ENCODE assay signal across 17 cellular contexts in the genomic region with DNA sequence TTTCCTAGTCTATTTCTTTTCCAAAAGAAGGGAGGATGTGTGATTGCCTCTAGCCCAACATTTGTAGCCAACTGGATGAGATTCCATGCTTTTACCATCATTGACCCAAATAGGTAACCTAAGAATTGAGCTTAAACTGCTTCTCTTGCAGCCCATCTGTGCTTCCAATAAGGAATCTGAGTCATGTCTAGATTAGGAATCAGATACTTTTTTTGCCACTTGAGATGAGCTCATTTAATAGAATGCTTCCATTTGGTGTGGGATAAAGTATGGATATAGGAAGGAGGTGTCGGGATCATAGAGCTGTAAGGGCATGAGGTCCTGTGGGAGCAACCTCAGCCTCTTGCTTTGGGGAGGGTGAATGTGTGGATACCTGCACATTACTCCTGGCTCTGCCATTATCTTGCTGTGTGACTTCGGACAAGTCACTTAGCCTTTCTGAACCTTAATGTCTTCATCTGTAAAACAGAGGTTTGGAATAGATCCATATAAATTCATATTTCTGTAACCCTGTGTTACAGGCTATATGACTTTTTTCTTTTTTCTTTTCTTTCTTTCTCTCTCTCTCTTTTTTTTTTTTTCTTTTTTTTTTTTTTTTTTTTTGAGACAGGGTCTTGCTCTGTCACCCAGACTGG. TPM values are rescaled to one million over a fixed set of nuclear protein-coding genes. Genes with fewer than 3 reads are reported as not detected.
DNase-seq lines count a peak whose midpoint lies in the region; ATAC-seq, FAIRE-seq and TF ChIP-seq lines count a peak whose summit lies in the region.
"Had no signal": no experiment of that assay in that cellular context is flagged by ENCODE, and none has a peak within 500 bp of the region (broad histone marks: within the 10 kb centered on the region; RNA-seq: fewer than 3 reads in every experiment).

No MANE protein-coding gene starts in this region.

- H3K79me2 ChIP-seq in GM23248 (ENCODE audit: insufficient read depth) (peaks cover 77% of the 10 kb centered on the region), astrocyte (ENCODE audit: insufficient read depth, low read length) (peaks cover 98% of the 10 kb centered on the region)

- ATAC-seq in left lung (no peak), heart right ventricle (no peak)
- ATAC-seq: GM23338, HCT116 had no signal

- H3K9me3 Mint-ChIP-seq in astrocyte (ENCODE audit: unreplicated experiment), result no peaks in the 10 kb centered on the region
- H3K9me3 Mint-ChIP-seq in neural crest cell, result no peaks in the 10 kb centered on the region
- H3K9me3 Mint-ChIP-seq: GM23338 had no signal

- H3K27ac Mint-ChIP-seq in astrocyte (ENCODE audit: unreplicated experiment) (no peak overlapping the region), neural crest cell (ENCODE audit: unreplicated experiment) (peak overlapping the region; percentile 81)
- H3K27ac Mint-ChIP-seq: CD14-positive monocyte, GM23338 had no signal

- H3K4me1 Mint-ChIP-seq in astrocyte (ENCODE audit: low read depth, unreplicated experiment) (peaks cover 56% of the 10 kb centered on the region), neural crest cell (peaks cover 47% of the 10 kb centered on the region)

- H4K20me1 ChIP-seq in GM23248 (ENCODE audit: insufficient read depth) (no peaks in the 10 kb centered on the region), astrocyte (ENCODE audit: insufficient read depth, low read length) (peaks cover 84% of the 10 kb centered on the region)

- no peak overlapping the region for H2AFZ ChIP-seq in GM23248
- no peak overlapping the region for H2AFZ ChIP-seq in astrocyte (ENCODE audit: low read depth, low read length)
- H2AFZ ChIP-seq: GM23338 had no signal

- no peak for TF ChIP-seq CTCF in astrocyte (IDR thresholded peaks at IDR 0.05; ENCODE audit: insufficient read depth, low read depth, low read length)
- TF ChIP-seq CTCF in neural crest cell (conservative IDR thresholded peaks at IDR 0.05), result no peak
- TF ChIP-seq CTCF in left lung (IDR thresholded peaks at IDR 0.05), result no peak
- no peak for TF ChIP-seq CTCF in heart right ventricle (IDR thresholded peaks at IDR 0.05)

- peaks cover 72% of the 10 kb centered on the region for H3F3A ChIP-seq in GM23248 (ENCODE audit: insufficient read depth)

- no peak for FAIRE-seq in astrocyte (lab: Jason Lieb, UNC)

- H3K27me3 Mint-ChIP-seq in astrocyte (ENCODE audit: low read depth, unreplicated experiment) (no peaks in the 10 kb centered on the region), neural crest cell (ENCODE audit: low read depth) (no peaks in the 10 kb centered on the region)

- peaks cover 18% of the 10 kb centered on the region for H3K36me3 Mint-ChIP-seq in astrocyte (ENCODE audit: low read depth, unreplicated experiment)
- peaks cover 8% of the 10 kb centered on the region for H3K36me3 Mint-ChIP-seq in neural crest cell (ENCODE audit: low read depth)
- H3K36me3 Mint-ChIP-seq: CD14-positive monocyte had no signal

- H3K9ac ChIP-seq in GM23248 (no peak overlapping the region), astrocyte (ENCODE audit: low read length) (no peak overlapping the region)

- no peaks in the 10 kb centered on the region for H3K9me2 ChIP-seq in GM23248 (ENCODE audit: insufficient read depth)

- H3K27me3 ChIP-seq in GM23248 (replicated peaks; ENCODE audit: insufficient read depth) (no peaks in the 10 kb centered on the region), astrocyte (ENCODE audit: insufficient read depth, low read length) (no peaks in the 10 kb centered on the region), left lung (no peaks in the 10 kb centered on the region), heart right ventricle (peaks cover 0 to under 1% (median 0%) of the 10 kb centered on the region in 7 donors)

- H3K4me3 ChIP-seq in GM23248 (no peak overlapping the region), astrocyte (ENCODE audit: insufficient read depth, low read depth, low read length) (no peak overlapping the region), left lung (no peak overlapping the region), heart right ventricle (no peak overlapping the region)
- H3K4me3 ChIP-seq: GM23338 had no signal

- 98 to 100% methylated on average over 2 of the region's 2 CpGs for WGBS in GM23248 (ENCODE audit: low coverage in 1 of 2, low lambda C conversion rate in 2 of 2, missing lambda C conversion rate in 2 of 2), 2 experiments
- 96 to 99% methylated on average over 2 of the region's 2 CpGs for WGBS in heart right ventricle, 2 donors

- H3K4me1 ChIP-seq in GM23248 (ENCODE audit: insufficient read depth) (peaks cover 74% of the 10 kb centered on the region), astrocyte (ENCODE audit: insufficient read depth, low read length) (peaks cover 49% of the 10 kb centered on the region), left lung (peaks cover 0 to 4% of the 10 kb centered on the region in 2 donors), heart right ventricle (peaks cover 6 to 64% (median 44%) of the 10 kb centered on the region in 9 donors)

- H3K36me3 ChIP-seq in GM23248 (ENCODE audit: low read depth), result no peaks in the 10 kb centered on the region
- H3K36me3 ChIP-seq in astrocyte (ENCODE audit: insufficient read depth, low read length), result peaks cover 9% of the 10 kb centered on the region
- no peaks in the 10 kb centered on the region for H3K36me3 ChIP-seq in left lung
- H3K36me3 ChIP-seq in heart right ventricle, result no peaks in the 10 kb centered on the region

- H3K4me2 ChIP-seq in GM23248 (ENCODE audit: unreplicated experiment), result no peak overlapping the region
- H3K4me2 ChIP-seq in astrocyte (ENCODE audit: low read length), result no peak overlapping the region
- H3K4me2 ChIP-seq: GM23338 had no signal

- in situ Hi-C loops in GM23248 (cut with MboI), result no loop called here

- no peak overlapping the region for H3K4me3 Mint-ChIP-seq in astrocyte (ENCODE audit: unreplicated experiment)
- no peak overlapping the region for H3K4me3 Mint-ChIP-seq in neural crest cell
- H3K4me3 Mint-ChIP-seq: CD14-positive monocyte, GM23338 had no signal

- DNase-seq in GM23248, result peak; percentile 49
- DNase-seq in LHCN-M2 (ENCODE audit: low read depth), result peak; percentile 34
- peak; percentile 50 for DNase-seq in astrocyte (ENCODE audit: low read depth)
- no peak for DNase-seq in neural crest cell (ENCODE audit: low read depth, low spot score)
- no peak for DNase-seq in SHP77 (lab: John Stamatoyannopoulos, UW)
- DNase-seq in left lung, result no peak
- DNase-seq in heart right ventricle, result no peak
- DNase-seq: DND-41, KBM-7, NCI-H1417, NCI-H187 treated with DMSO at 0.1 percent for 48 hours, NCI-H748 treated with DMSO at 0.1 percent for 48 hours, SHP77 treated with DMSO at 0.1 percent for 48 hours, T-helper 1 cell had no signal

- H3K27ac ChIP-seq in GM23248 (no peak overlapping the region), astrocyte (ENCODE audit: low read depth, low read length) (no peak overlapping the region), left lung (no peak overlapping the region), heart right ventricle (no peak overlapping the region)

- H3K9me3 ChIP-seq in GM23248 (ENCODE audit: low read depth) (no peaks in the 10 kb centered on the region), astrocyte (ENCODE audit: insufficient read depth, low read depth, low read length) (no peaks in the 10 kb centered on the region), left lung (no peaks in the 10 kb centered on the region), heart right ventricle (no peaks in the 10 kb centered on the region)

- intact Hi-C loops in left lung (cut with DNase I) (no loop called here), heart right ventricle (cut with DNase I) (no loop called here)

RNA-seq across cellular contexts. Expression of gene MAP1B, which starts 56.2 kb away (rescaled TPM):
- total RNA-seq in GM23248 (2014; rRNA removed; shearing (Covaris generic)), result 71.7 and 149 TPM in 2 replicates
- polyA plus RNA-seq in GM23248 (2016; fragmentation: Nextera tagmentation; extraction: Ambion mirVana) (261 and 267 TPM in 2 replicates), heart right ventricle (10 to 100 TPM; 13.1 to 36.9 TPM)
- total RNA-seq in LHCN-M2 (2014; rRNA removed) (66.9 and 197 TPM in 2 replicates), astrocyte (386 and 476 TPM in 2 replicates), neural crest cell (256 and 266 TPM in 2 replicates), left lung (10 to 100 TPM; 53.0 to 62.6 TPM), heart right ventricle (100 to 1,000 TPM in 5 of 10 donors, 10 to 100 TPM in 5; 61.2 to 154 (median 104) TPM)
- polyA plus RNA-seq in LHCN-M2 (2012), result 57.6 TPM

Comparison
In these comparisons a context has a peak if more than half of its experiments do, and no peak if none do; other contexts are left out.
1. DNase-seq: peak in GM23248 (single experiment), LHCN-M2 (single experiment) and astrocyte (single experiment); none in neural crest cell (single experiment), SHP77 (0 of 2), left lung (0 of 2) and heart right ventricle (0 of 2).